23 cellular contexts compared by ENCODE assay signal in the genomic region with DNA sequence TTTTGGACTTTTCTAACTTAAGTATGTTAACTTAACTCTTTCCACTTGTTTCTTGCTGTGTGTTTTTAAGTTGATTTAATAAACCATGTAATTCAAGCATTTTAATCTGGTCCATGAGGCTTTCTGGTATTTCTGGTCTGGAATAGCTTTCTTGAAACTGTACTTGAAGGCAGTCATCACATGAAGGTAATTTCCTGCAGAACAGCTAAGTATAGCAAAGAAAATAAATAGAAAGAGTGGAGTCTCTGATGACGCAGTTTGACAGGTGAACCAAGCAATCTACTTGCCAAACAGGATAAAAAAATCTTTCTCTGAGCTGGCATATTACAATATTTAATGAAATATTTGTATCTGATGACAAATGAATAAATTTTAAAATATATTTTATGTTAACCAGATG.
DNase-seq lines count a peak whose midpoint lies in the region; ATAC-seq, FAIRE-seq and TF ChIP-seq lines count a peak whose summit lies in the region.
"Had no signal": no experiment of that assay in that cellular context is flagged by ENCODE, and none has a peak within 500 bp of the region (broad histone marks: within the 10 kb centered on the region; RNA-seq: fewer than 3 reads in every experiment).

No MANE protein-coding gene starts in this region.

- H3K9me3 ChIP-seq in ES-I3 (ENCODE audit: control insufficient read depth, insufficient read depth, low read length) (no peaks in the 10 kb centered on the region), HUES64 (ENCODE audit: insufficient read depth, low read depth, low read length) (no peaks in the 10 kb centered on the region), H1 (ENCODE audit: insufficient read depth in 2 of 2, low read depth in 1 of 2, low read length in 1 of 2) (no peaks in the 10 kb centered on the region; a peak in 1 of 4 replicates), pancreas (no peaks in the 10 kb centered on the region)

- no peak for TF ChIP-seq EP300 in H1 (IDR thresholded peaks at IDR 0.05; ENCODE audit: borderline replicate concordance in 1 of 2, low read depth in 2 of 2, low read length in 2 of 2)

- peaks cover 16 to 24% of the 10 kb centered on the region in 2 donors for H3K36me3 Mint-ChIP-seq in naive B cell

- no peak overlapping the region for H3K14ac ChIP-seq in H1 (ENCODE audit: insufficient read length)

- no peak overlapping the region for H2BK20ac ChIP-seq in H1 (ENCODE audit: low read length)

- H3K27ac ChIP-seq in HUES64 (ENCODE audit: low read depth, low read length) (peak overlapping the region; percentile 17; the same call in 1 of the 2 replicates), H1 (ENCODE audit: low read depth, low read length) (no peak overlapping the region), pancreas (no peak overlapping the region)
- H3K27ac ChIP-seq: C4-2B, PC-9, SK-N-MC had no signal

- no peaks in the 10 kb centered on the region for H3K27me3 ChIP-seq in HUES64 (ENCODE audit: insufficient read depth, low read length)
- H3K27me3 ChIP-seq in H1 (replicated peaks in 1 of 4; ENCODE audit: control insufficient read depth in 3 of 4, extremely low read depth in 1 of 4, insufficient read depth in 3 of 4, low read length in 3 of 4), result no peaks in the 10 kb centered on the region
- no peaks in the 10 kb centered on the region for H3K27me3 ChIP-seq in pancreas

- H3K79me2 ChIP-seq in H1 (ENCODE audit: control insufficient read depth in 1 of 2, insufficient read depth in 2 of 2, low read length in 2 of 2), result peaks cover 0 to 11% of the 10 kb centered on the region in 2 experiments; a peak in 3 of 4 replicates

- H4K20me1 ChIP-seq in H1 (replicated peaks in 1 of 2; ENCODE audit: control insufficient read depth in 1 of 2, insufficient read depth in 2 of 2, low read length in 2 of 2), result no peaks in the 10 kb centered on the region

- peaks cover 31 to 34% (median 32%) of the 10 kb centered on the region in 3 donors for H3K4me1 Mint-ChIP-seq in naive B cell

- FAIRE-seq in H1 (lab: Jason Lieb, UNC) (peak; percentile 13), pancreas (lab: Jason Lieb, UNC) (no peak)
- FAIRE-seq: HepG2 had no signal

- H3K56ac ChIP-seq in H1 (replicated peaks; ENCODE audit: insufficient read length, low read depth, low read length), result no peak overlapping the region

- no peaks in the 10 kb centered on the region for H3K23me2 ChIP-seq in H1 (ENCODE audit: low read depth, low read length)

- H4K5ac ChIP-seq in H1 (ENCODE audit: insufficient read length, low read depth, low read length), result peak overlapping the region; percentile 97

- H3K4me3 ChIP-seq in HUES64 (ENCODE audit: low read length) (no peak overlapping the region), H1 (ENCODE audit: extremely low read depth in 1 of 4, insufficient read depth in 2 of 4, low read depth in 3 of 4, low read length in 4 of 4) (no peak overlapping the region), pancreas (no peak overlapping the region)
- H3K4me3 ChIP-seq: PC-9, SK-N-MC had no signal

- TF ChIP-seq RAD21 in H1 (IDR thresholded peaks at IDR 0.05 in 1 of 2, conservative IDR thresholded peaks at IDR 0.05 in 1 of 2; ENCODE audit: low read depth in 2 of 2, low read length in 2 of 2), result no peak

- peak overlapping the region; percentile 17; the same call in 1 of the 2 replicates for H3K9ac ChIP-seq in ES-I3 (ENCODE audit: low read depth, low read length)
- H3K9ac ChIP-seq in HUES64 (ENCODE audit: low read depth, low read length), result no peak overlapping the region
- H3K9ac ChIP-seq in H1 (replicated peaks in 1 of 4; ENCODE audit: extremely low read depth in 1 of 4, low read depth in 3 of 4, low read length in 3 of 4), result no peak overlapping the region

- CTCF ChIA-PET in H1 (lab: Charles Lee; ENCODE audit: partially characterized antibody), result interaction anchor here (0.6 to 1.7 kb wide), 6 partner anchors 9 to 132 kb away, joined by 3 to 7 read pairs (median 3); no protein-coding TSS in a partner anchor

- H3K4me3 Mint-ChIP-seq in naive B cell, result peak overlapping the region in 1 of 8 donors; percentile 24

- TF ChIP-seq POLR2A in H1 (IDR thresholded peaks at IDR 0.05; ENCODE audit: control extremely low read depth in 1 of 2, low read depth in 2 of 2, low read length in 2 of 2), result no peak

- H3K36me3 ChIP-seq in ES-I3 (ENCODE audit: insufficient read depth, low read length) (peaks cover 2% of the 10 kb centered on the region; the same call in 1 of the 2 replicates), HUES64 (ENCODE audit: insufficient read depth, low read length) (no peaks in the 10 kb centered on the region), H1 (ENCODE audit: control insufficient read depth in 2 of 4, insufficient read depth in 4 of 4, low read length in 3 of 4) (no peaks in the 10 kb centered on the region; a peak in 2 of 8 replicates), pancreas (no peaks in the 10 kb centered on the region)

- POLR2A ChIA-PET in H1 (lab: Charles Lee; ENCODE audit: partially characterized antibody), result interaction anchor here (1.4 to 2.0 kb wide), 3 partner anchors 8 to 91 kb away, joined by 4 to 8 read pairs (median 5); a partner anchor contains a TSS

- H2BK12ac ChIP-seq in H1 (ENCODE audit: low read depth, low read length), result no peak overlapping the region

- no peak overlapping the region for H2AFZ ChIP-seq in H1 (ENCODE audit: low read length)
- H2AFZ ChIP-seq: PC-9 had no signal

- no peak overlapping the region for H3K18ac ChIP-seq in H1 (ENCODE audit: extremely low read depth, low read length)

- H3K27ac Mint-ChIP-seq in naive B cell, result peak overlapping the region in 3 of 6 donors; percentile 6 to 85 (median 47)

- no peaks in the 10 kb centered on the region for H3K79me1 ChIP-seq in H1 (ENCODE audit: low read depth, low read length)

- no peak overlapping the region for H2AK5ac ChIP-seq in H1 (ENCODE audit: low read depth, low read length)

- H3K23ac ChIP-seq in H1 (ENCODE audit: insufficient read length), result no peak overlapping the region

- peak overlapping the region; percentile 61 for H4K91ac ChIP-seq in H1 (replicated peaks; ENCODE audit: insufficient read length, low read length)

- ATAC-seq in naive B cell (ENCODE audit: low read depth in 2 of 2) (peak in 1 of 2 donors; percentile 54), pancreas (no peak), HG03439 (IDR thresholded peaks at IDR 0.05; ENCODE audit: unreplicated experiment) (no peak), GM19328 (IDR thresholded peaks at IDR 0.05; ENCODE audit: unreplicated experiment) (no peak)
- ATAC-seq: HepG2 had no signal

- no peak for TF ChIP-seq CTCF in H1 (IDR thresholded peaks at IDR 0.05; ENCODE audit: control extremely low read depth in 1 of 3, insufficient read depth in 1 of 3, low read depth in 1 of 3, low read length in 3 of 3)
- TF ChIP-seq CTCF in pancreas (IDR thresholded peaks at IDR 0.05), result no peak

- H4K8ac ChIP-seq in H1 (ENCODE audit: extremely low read depth, insufficient read depth, low read length), result no peak overlapping the region

- H3K4me2 ChIP-seq in H1 (ENCODE audit: insufficient read depth in 1 of 2, low read depth in 2 of 2, low read length in 2 of 2), result no peak overlapping the region; a peak in 1 of 4 replicates
- H3K4me2 ChIP-seq: PC-9 had no signal

- H2BK5ac ChIP-seq in H1 (ENCODE audit: low read depth, low read length), result no peak overlapping the region

- H2BK120ac ChIP-seq in H1 (replicated peaks; ENCODE audit: low read depth, low read length), result peak overlapping the region; percentile 52

- no peak overlapping the region for H3K4ac ChIP-seq in H1 (replicated peaks; ENCODE audit: insufficient read length, low read depth, low read length)

- H3K4me1 ChIP-seq in ES-I3 (ENCODE audit: insufficient read depth, low read length) (peaks cover 22% of the 10 kb centered on the region), HUES64 (ENCODE audit: insufficient read depth, low read length) (peaks cover 30% of the 10 kb centered on the region), H1 (replicated peaks in 1 of 4; ENCODE audit: control insufficient read depth in 3 of 4, insufficient read depth in 4 of 4, low read length in 3 of 4) (peaks cover 0 to 10% (median 2%) of the 10 kb centered on the region in 4 experiments; a peak in 2 of 7 replicates), pancreas (no peaks in the 10 kb centered on the region)

- no peaks in the 10 kb centered on the region for H3K27me3 Mint-ChIP-seq in naive B cell

- H2BK15ac ChIP-seq in H1 (ENCODE audit: low read length), result no peak overlapping the region

- intact Hi-C loops in pancreas (cut with DNase I), result no loop called here

- 100% methylated on average over 1 of the region's 1 CpG for WGBS in HUES64
- WGBS in H1 (ENCODE audit: extremely low coverage in 1 of 2, insufficient coverage in 1 of 2, insufficient read length in 1 of 2, insufficient replicate concordance in 2 of 2, low coverage in 1 of 2, low lambda C conversion rate in 2 of 2, missing lambda C conversion rate in 1 of 2), 2 experiments, result 94% methylated on average over 1 of the region's 1 CpG; no CpG with 5 or more reads in 1 of the 2 experiments
- 70 to 75% methylated on average over 1 of the region's 1 CpG for WGBS in pancreas, 2 donors

- DNase-seq in H1 (ENCODE audit: low read depth in 1 of 2, low spot score in 2 of 2) (no peak), naive B cell (peak; percentile 16), glomerular visceral epithelial cell (ENCODE audit: extremely low spot score) (no peak), pancreas (no peak)
- DNase-seq: AML-193, GDM1, GOT3, KBM-7, NCI-H1092 treated with DMSO at 0.1 percent for 48 hours, NCI-H1436 treated with DMSO at 0.1 percent for 48 hours, NCI-H1930, NCI-H510A, NCI-H748 treated with DMSO at 0.1 percent for 48 hours, PC-9, RPMI8226, SHP77 treated with DMSO at 0.1 percent for 48 hours had no signal

- no peaks in the 10 kb centered on the region for H3K9me3 Mint-ChIP-seq in naive B cell

TF ChIP-seq in H1, 55 proteins besides CTCF, POLR2A, EP300 and RAD21 (continues in another document):
- TF ChIP-seq, protein P1, sequence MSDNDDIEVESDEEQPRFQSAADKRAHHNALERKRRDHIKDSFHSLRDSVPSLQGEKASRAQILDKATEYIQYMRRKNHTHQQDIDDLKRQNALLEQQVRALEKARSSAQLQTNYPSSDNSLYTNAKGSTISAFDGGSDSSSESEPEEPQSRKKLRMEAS (IDR thresholded peaks at IDR 0.05), result no peak
- TF ChIP-seq TBP (IDR thresholded peaks at IDR 0.05; ENCODE audit: low read depth, low read length), result no peak
- TF ChIP-seq KDM5A (IDR thresholded peaks at IDR 0.05; ENCODE audit: low read length), result no peak
- TF ChIP-seq HDAC2 (IDR thresholded peaks at IDR 0.05; ENCODE audit: borderline replicate concordance in 1 of 2, low read depth in 2 of 2, low read length in 2 of 2), result no peak
- TF ChIP-seq BACH1 (IDR thresholded peaks at IDR 0.05; ENCODE audit: low read length), result no peak
- TF ChIP-seq BCL11A (IDR thresholded peaks at IDR 0.05; ENCODE audit: low read depth in 2 of 2, low read length in 2 of 2), result no peak
